In genomic region chr14:61934385-61934784, GRCh38 we compare ENCODE assay signal across 13 cellular contexts.
A peak's percentile ranks its signal among the peaks of the same experiment; 100 is the strongest.
DNase-seq lines count a peak whose midpoint lies in the region; ATAC-seq and TF ChIP-seq lines count a peak whose summit lies in the region.
"Had no signal": no experiment of that assay in that cellular context is flagged by ENCODE, and none has a peak within 500 bp of the region (broad histone marks: within the 10 kb centered on the region; RNA-seq: fewer than 3 reads in every experiment).

No MANE protein-coding gene starts in this region.

- DNase-seq in AG09319 (ENCODE audit: extremely low read depth, low read depth) (peak; percentile 27), GM23248 (peak; percentile 93), amniotic epithelial cell (ENCODE audit: low read depth) (peak; percentile 75), glomerular visceral epithelial cell (ENCODE audit: extremely low spot score) (peak; percentile 81), NCI-H510A (lab: John Stamatoyannopoulos, UW) (no peak), putamen (ENCODE audit: low spot score) (no peak), COR-L47 (lab: John Stamatoyannopoulos, UW) (no peak)
- DNase-seq: gastrocnemius medialis; kidney; NCI-H1436; NK-92 treated with Interleukin-12 subunit alpha and Interleukin-12 subunit beta, amount 100 ng/mL, for 24 hours; right lobe of liver had no signal

- no peaks in the 10 kb centered on the region for H3K9me3 ChIP-seq in GM23248 (ENCODE audit: low read depth)
- H3K9me3 ChIP-seq: gastrocnemius medialis, right lobe of liver had no signal

- peaks cover 4% of the 10 kb centered on the region; the same call in 1 of the 2 replicates for H3F3A ChIP-seq in GM23248 (ENCODE audit: insufficient read depth)

- in situ Hi-C loops in GM23248 (cut with MboI) = no loop called here

- H3K4me3 ChIP-seq in GM23248 = no peak overlapping the region
- H3K4me3 ChIP-seq: gastrocnemius medialis, right lobe of liver had no signal

- peak overlapping the region; percentile 73 for H3K27ac ChIP-seq in GM23248
- H3K27ac ChIP-seq: gastrocnemius medialis, right lobe of liver had no signal

- H3K9me2 ChIP-seq in GM23248 (ENCODE audit: insufficient read depth) = no peaks in the 10 kb centered on the region

- 10 to 19% methylated on average over 3 of the region's 3 CpGs for WGBS in GM23248 (ENCODE audit: low coverage in 1 of 2, low lambda C conversion rate in 2 of 2, missing lambda C conversion rate in 2 of 2), 2 experiments

- peaks cover 17% of the 10 kb centered on the region for H3K4me1 ChIP-seq in GM23248 (ENCODE audit: insufficient read depth)
- H3K4me1 ChIP-seq: gastrocnemius medialis, right lobe of liver had no signal

- peak overlapping the region; percentile 61 for H3K4me2 ChIP-seq in GM23248 (ENCODE audit: unreplicated experiment)

- H3K36me3 ChIP-seq in GM23248 (ENCODE audit: low read depth) = no peaks in the 10 kb centered on the region
- H3K36me3 ChIP-seq: gastrocnemius medialis, right lobe of liver had no signal

- no peak for TF ChIP-seq CTCF in AG09319 (IDR thresholded peaks at IDR 0.05; ENCODE audit: low read depth, low read length)

- no peaks in the 10 kb centered on the region for H3K79me2 ChIP-seq in GM23248 (ENCODE audit: insufficient read depth)

- 0 out of 2 replicates have a peak, but pooled peaks cover 7% of the 10 kb centered on the region for H3K27me3 ChIP-seq in GM23248 (replicated peaks; ENCODE audit: insufficient read depth)
- H3K27me3 ChIP-seq: gastrocnemius medialis, right lobe of liver had no signal

- no peak overlapping the region for H2AFZ ChIP-seq in GM23248

- H4K20me1 ChIP-seq in GM23248 (ENCODE audit: insufficient read depth) = no peaks in the 10 kb centered on the region

- ATAC-seq in HG02623 (IDR thresholded peaks at IDR 0.05; ENCODE audit: unreplicated experiment) = no peak
- ATAC-seq: gastrocnemius medialis, right lobe of liver had no signal

- H3K9ac ChIP-seq in GM23248 = 0 out of 2 replicates have a peak overlapping the region, but pooled peaks have one; percentile 14

Comparison
In these comparisons a context has a peak if more than half of its experiments do, and no peak if none do; other contexts are left out.
1. DNase-seq: peak in AG09319 (single experiment), GM23248 (single experiment), amniotic epithelial cell (single experiment) and glomerular visceral epithelial cell (single experiment); none in NCI-H510A (single experiment), putamen (single experiment) and COR-L47 (single experiment).